In genomic region chr22:35705141-35705540, GRCh38 we compare ENCODE assay signal across 1 cellular context.
TF ChIP-seq lines count a peak whose summit lies in the region.

No MANE protein-coding gene starts in this region.

TF ChIP-seq in SK-N-SH, 30 proteins besides CTCF, POLR2A, EP300 and RAD21 (continued from another document):
- TF ChIP-seq FOXJ3 (CRISPR knock-in tag; IDR thresholded peaks at IDR 0.05) (no peak), TCF12 (IDR thresholded peaks at IDR 0.05) (peak; percentile 68), FOSL2 (IDR thresholded peaks at IDR 0.05; ENCODE audit: borderline replicate concordance, low read depth) (peak; percentile 71), SMC3 (IDR thresholded peaks at IDR 0.05; ENCODE audit: low read depth, low read length) (no peak), MAX (IDR thresholded peaks at IDR 0.05; ENCODE audit: low read depth) (peak; percentile 25; the same call in 1 of the 2 replicates), JUND (IDR thresholded peaks at IDR 0.05) (peak; percentile 63), TEAD4 (IDR thresholded peaks at IDR 0.05; ENCODE audit: borderline replicate concordance, insufficient read depth) (peak; percentile 25; the same call in 1 of the 2 replicates)
- TF ChIP-seq, protein P1, sequence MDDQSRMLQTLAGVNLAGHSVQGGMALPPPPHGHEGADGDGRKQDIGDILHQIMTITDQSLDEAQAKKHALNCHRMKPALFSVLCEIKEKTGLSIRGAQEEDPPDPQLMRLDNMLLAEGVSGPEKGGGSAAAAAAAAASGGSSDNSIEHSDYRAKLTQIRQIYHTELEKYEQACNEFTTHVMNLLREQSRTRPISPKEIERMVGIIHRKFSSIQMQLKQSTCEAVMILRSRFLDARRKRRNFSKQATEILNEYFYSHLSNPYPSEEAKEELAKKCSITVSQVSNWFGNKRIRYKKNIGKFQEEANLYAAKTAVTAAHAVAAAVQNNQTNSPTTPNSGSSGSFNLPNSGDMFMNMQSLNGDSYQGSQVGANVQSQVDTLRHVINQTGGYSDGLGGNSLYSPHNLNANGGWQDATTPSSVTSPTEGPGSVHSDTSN (IDR thresholded peaks at IDR 0.05) = peak; percentile 58
